In the genomic region with DNA sequence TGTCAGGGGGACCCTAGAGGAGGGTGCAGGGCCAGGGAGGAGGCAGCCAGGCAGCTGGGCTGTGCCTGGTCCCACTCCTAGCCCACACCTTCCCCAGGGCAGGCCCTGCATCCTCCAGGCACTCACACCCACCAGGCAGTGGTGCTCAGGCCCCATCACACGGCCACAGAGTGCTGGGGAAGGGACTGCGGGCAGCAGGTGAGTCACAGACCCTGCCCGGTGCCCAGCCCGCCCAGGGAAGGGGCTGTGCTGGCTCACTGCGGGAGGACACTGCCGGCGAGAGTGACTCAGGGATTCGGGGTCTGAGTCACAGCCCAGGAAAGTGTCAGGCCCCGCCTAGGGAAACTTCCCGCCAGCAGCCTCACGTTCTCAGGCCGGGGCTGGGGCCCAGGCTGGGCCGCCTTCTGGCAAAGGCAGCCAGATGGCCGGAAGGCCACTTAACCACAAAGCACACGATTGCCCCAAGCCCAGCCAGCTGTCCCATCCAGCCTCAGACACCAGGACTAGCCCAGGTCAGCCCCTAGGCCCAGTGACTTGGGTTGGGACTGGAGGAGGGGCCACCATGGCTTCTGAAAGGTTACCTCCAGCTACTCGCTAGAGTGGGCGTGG, we compare ENCODE assay signal across 8 cellular contexts. TPM values are rescaled to one million over a fixed set of nuclear protein-coding genes. Genes with fewer than 3 reads are reported as not detected.
DNase-seq lines count a peak whose midpoint lies in the region; ATAC-seq, FAIRE-seq and TF ChIP-seq lines count a peak whose summit lies in the region.

No MANE protein-coding gene starts in this region.

- DNase-seq in GM18507 (ENCODE audit: extremely low spot score, insufficient read length, low read depth) (peak; percentile 80), NCI-H524 (lab: John Stamatoyannopoulos, UW) (peak; percentile 92 to 98), erythroblast (lab: John Stamatoyannopoulos, UW) (peak; percentile 75 to 91), natural killer cell (peak; percentile 58), NCI-H2029 treated with DMSO at 0.1 percent for 48 hours (lab: John Stamatoyannopoulos, UW) (no peak)
- peak in 2 of 3 experiments; percentile 55 to 74 for DNase-seq in activated CD8-positive, alpha-beta memory T cell treated with anti-CD3 and anti-CD28 coated beads for 48 hours (ENCODE audit: low read depth in 2 of 3, low spot score in 2 of 3)

- H3K27me3 Mint-ChIP-seq in natural killer cell (ENCODE audit: low read depth in 2 of 2) = no peaks in the 10 kb centered on the region
- H3K27me3 Mint-ChIP-seq in stimulated activated naive CD8-positive, alpha-beta T cell treated with anti-CD3 and anti-CD28 coated beads, Interleukin-15, Interleukin-2, amounts not matched to agents 100 ng/mL and 50 ng/mL, for 24 hours = no peaks in the 10 kb centered on the region

- FAIRE-seq in GM18507 (lab: Jason Lieb, UNC) = peak; percentile 86

- peaks cover 17 to 38% of the 10 kb centered on the region in 2 donors for H3K4me1 Mint-ChIP-seq in natural killer cell
- peaks cover 40% of the 10 kb centered on the region for H3K4me1 Mint-ChIP-seq in stimulated activated naive CD8-positive, alpha-beta T cell treated with anti-CD3 and anti-CD28 coated beads, Interleukin-15, Interleukin-2, amounts not matched to agents 100 ng/mL and 50 ng/mL, for 24 hours (ENCODE audit: low read depth)

- no peaks in the 10 kb centered on the region for H3K36me3 Mint-ChIP-seq in natural killer cell
- H3K36me3 Mint-ChIP-seq in stimulated activated naive CD8-positive, alpha-beta T cell treated with anti-CD3 and anti-CD28 coated beads, Interleukin-15, Interleukin-2, amounts not matched to agents 100 ng/mL and 50 ng/mL, for 24 hours (ENCODE audit: low read depth) = peaks cover 20% of the 10 kb centered on the region

- H3K4me3 Mint-ChIP-seq in natural killer cell = no peak overlapping the region
- no peak overlapping the region for H3K4me3 Mint-ChIP-seq in stimulated activated naive CD8-positive, alpha-beta T cell treated with anti-CD3 and anti-CD28 coated beads, Interleukin-15, Interleukin-2, amounts not matched to agents 100 ng/mL and 50 ng/mL, for 24 hours

- ATAC-seq in HG02763 (IDR thresholded peaks at IDR 0.05; ENCODE audit: unreplicated experiment) (peak; percentile 93), natural killer cell (peak; percentile 70 to 85 (median 77))

- H3K9me3 Mint-ChIP-seq in natural killer cell = no peaks in the 10 kb centered on the region
- no peaks in the 10 kb centered on the region for H3K9me3 Mint-ChIP-seq in stimulated activated naive CD8-positive, alpha-beta T cell treated with anti-CD3 and anti-CD28 coated beads, Interleukin-15, Interleukin-2, amounts not matched to agents 100 ng/mL and 50 ng/mL, for 24 hours

- TF ChIP-seq POLR2A in erythroblast (IDR thresholded peaks at IDR 0.05; ENCODE audit: low read length) = peak; percentile 52

- H3K27ac Mint-ChIP-seq in natural killer cell = peak overlapping the region; percentile 21 to 84
- H3K27ac Mint-ChIP-seq in stimulated activated naive CD8-positive, alpha-beta T cell treated with anti-CD3 and anti-CD28 coated beads, Interleukin-15, Interleukin-2, amounts not matched to agents 100 ng/mL and 50 ng/mL, for 24 hours = peak overlapping the region; percentile 76

- TF ChIP-seq CTCF in natural killer cell (IDR thresholded peaks at IDR 0.05) = no peak

- intact Hi-C loops in natural killer cell (cut with micrococcal nuclease) = loop anchor here (5.0 kb wide), 1 partner anchor 43 kb away; the partner anchor contains the start of gene BIN1

RNA-seq across cellular contexts. Expression of gene BIN1, which starts 42.2 kb away (rescaled TPM):
- total RNA-seq in natural killer cell = 100 to 1,000 TPM in 2 of 3 donors, 10 to 100 TPM in 1; 73.5 to 131 (median 107) TPM
